19 cellular contexts compared by ENCODE assay signal in the genomic region with DNA sequence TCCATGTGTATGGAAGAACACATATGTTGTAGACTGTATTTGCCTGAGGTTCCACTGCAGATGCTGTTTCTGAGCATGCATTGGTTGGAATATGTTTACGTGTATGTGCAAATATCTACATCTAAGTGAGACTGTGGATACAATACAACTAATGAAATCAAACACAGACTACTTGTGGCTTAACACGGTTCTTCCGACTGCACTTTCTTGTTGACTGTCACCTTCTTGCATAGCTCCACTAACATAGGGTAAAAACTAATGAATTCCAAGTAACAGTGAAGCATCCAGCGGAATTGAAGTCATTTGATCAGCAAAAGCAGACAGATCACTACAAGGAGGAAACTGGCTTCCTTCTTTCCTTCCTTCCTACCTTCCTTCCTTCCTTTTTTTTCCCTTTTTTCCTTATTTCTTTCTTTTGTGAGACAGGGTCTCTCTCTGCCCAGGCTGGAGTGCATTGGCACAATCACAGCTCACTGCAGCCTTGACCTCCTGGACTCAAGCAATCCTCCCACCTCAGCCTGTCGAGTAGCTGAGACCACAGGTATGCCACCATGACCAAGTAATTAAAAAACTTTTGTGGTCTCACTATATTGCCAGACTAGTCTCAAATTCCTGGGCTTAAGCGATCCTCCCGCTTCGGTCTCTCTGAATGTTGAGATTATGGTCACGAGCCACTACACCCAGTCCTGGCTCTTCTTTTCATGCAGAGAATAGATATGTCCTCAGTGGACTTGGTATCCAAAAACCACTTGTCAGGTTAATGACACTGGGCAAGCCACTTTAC. TPM values are rescaled to one million over a fixed set of nuclear protein-coding genes. Genes with fewer than 3 reads are reported as not detected.
DNase-seq lines count a peak whose midpoint lies in the region; ATAC-seq, FAIRE-seq and TF ChIP-seq lines count a peak whose summit lies in the region.
"Had no signal": no experiment of that assay in that cellular context is flagged by ENCODE, and none has a peak within 500 bp of the region (broad histone marks: within the 10 kb centered on the region; RNA-seq: fewer than 3 reads in every experiment).

No MANE protein-coding gene starts in this region.

- no peak overlapping the region for H2AFZ ChIP-seq in endothelial cell of umbilical vein (ENCODE audit: low read depth, low read length)

- TF ChIP-seq CTCF in endothelial cell of umbilical vein (IDR thresholded peaks at IDR 0.05; ENCODE audit: extremely low read depth in 1 of 2, insufficient read depth in 1 of 2, low read depth in 1 of 2, low read length in 2 of 2), result no peak

- H3K27me3 ChIP-seq in BLaER1 treated with 17β-estradiol and CSF1 and Interleukin-3, amounts not matched to agents 10 nM and 100 nM, result no peaks in the 10 kb centered on the region
- H3K27me3 ChIP-seq in endothelial cell of umbilical vein (ENCODE audit: control insufficient read depth in 2 of 2, insufficient read depth in 2 of 2, low read length in 2 of 2), result no peaks in the 10 kb centered on the region

- BruUV-seq in endothelial cell of umbilical vein (replicated peaks; lab: Mats Ljungman, UMichigan), result no TSS peak

- POLR2A ChIA-PET in endothelial cell of umbilical vein (lab: Charles Lee), result interaction anchor here (0.6 kb wide), 1 partner anchor 735 kb away, joined by 3 read pairs; the partner anchor contains the start of gene RAD51D

- CTCF ChIA-PET in endothelial cell of umbilical vein (lab: Charles Lee), result interaction anchor here (1.2 to 4.9 kb wide), 4 partner anchors 24 to 185 kb away, joined by 4 to 45 read pairs (median 16); no protein-coding TSS in a partner anchor

- FAIRE-seq in endothelial cell of umbilical vein (lab: Jason Lieb, UNC), result no peak
- FAIRE-seq: G401.6, K562 had no signal

- H3K4me1 Mint-ChIP-seq in T-helper 17 cell, result peaks cover 8% of the 10 kb centered on the region

- no peaks in the 10 kb centered on the region for H3K36me3 ChIP-seq in BLaER1 treated with 17β-estradiol and CSF1 and Interleukin-3, amounts not matched to agents 10 nM and 100 nM
- H3K36me3 ChIP-seq in endothelial cell of umbilical vein (ENCODE audit: control insufficient read depth in 2 of 2, extremely low read depth in 1 of 2, insufficient read depth in 2 of 2, low read length in 2 of 2), result no peaks in the 10 kb centered on the region

- intact Hi-C loops in endothelial cell of umbilical vein (cut with micrococcal nuclease), result loop anchor here (5.0 kb wide), 1 partner anchor 1242 kb away; no protein-coding TSS in a partner anchor

- H3K4me3 ChIP-seq in BLaER1 treated with 17β-estradiol and CSF1 and Interleukin-3, amounts not matched to agents 10 nM and 100 nM, result no peak overlapping the region
- H3K4me3 ChIP-seq in endothelial cell of umbilical vein (replicated peaks in 1 of 3; ENCODE audit: insufficient read depth in 1 of 3, low read depth in 1 of 3, low read length in 3 of 3), result no peak overlapping the region
- H3K4me3 ChIP-seq: K562 had no signal

- no peak for ATAC-seq in T-helper 17 cell
- ATAC-seq in HG02610 (IDR thresholded peaks at IDR 0.05; ENCODE audit: unreplicated experiment), result no peak
- ATAC-seq in HG03469 (IDR thresholded peaks at IDR 0.05; ENCODE audit: unreplicated experiment), result no peak
- ATAC-seq: HCT116, K562 had no signal

- dilution Hi-C loops in endothelial cell of umbilical vein (cut with MboI; ENCODE audit: extremely low pct_ligation_motif_present, low sequenced_read_pairs), result no loop called here

- H3K4me1 ChIP-seq in BLaER1 treated with 17β-estradiol and CSF1 and Interleukin-3, amounts not matched to agents 10 nM and 100 nM, result peaks cover 85 to 99% (median 94%) of the 10 kb centered on the region in 10 experiments
- peaks cover 47% of the 10 kb centered on the region for H3K4me1 ChIP-seq in endothelial cell of umbilical vein (ENCODE audit: control insufficient read depth, extremely low read depth, insufficient read depth, low read length)

- peak overlapping the region in 2 of 11 experiments; percentile 73 to 81; a peak in 2 of 22 replicates for H3K27ac ChIP-seq in BLaER1 treated with 17β-estradiol and CSF1 and Interleukin-3, amounts not matched to agents 10 nM and 100 nM
- H3K27ac ChIP-seq in endothelial cell of umbilical vein (ENCODE audit: insufficient read depth, low read depth, low read length), result no peak overlapping the region

- H4K20me1 ChIP-seq in BLaER1 treated with 17β-estradiol and CSF1 and Interleukin-3, amounts not matched to agents 10 nM and 100 nM, result no peaks in the 10 kb centered on the region
- H4K20me1 ChIP-seq in endothelial cell of umbilical vein (replicated peaks; ENCODE audit: control insufficient read depth, extremely low read depth, insufficient read depth, low read length), result no peaks in the 10 kb centered on the region

- no peaks in the 10 kb centered on the region for H3K9me3 ChIP-seq in BLaER1 treated with 17β-estradiol and CSF1 and Interleukin-3, amounts not matched to agents 10 nM and 100 nM (replicated peaks in 1 of 11)
- H3K9me3 ChIP-seq in T-helper 17 cell (ENCODE audit: control insufficient read depth, low read length, poor library complexity, severe bottlenecking), result no peaks in the 10 kb centered on the region
- H3K9me3 ChIP-seq in endothelial cell of umbilical vein (replicated peaks; ENCODE audit: control insufficient read depth, insufficient read depth, low read length), result no peaks in the 10 kb centered on the region
- H3K9me3 ChIP-seq: SK-N-SH had no signal

- H3K79me2 ChIP-seq in endothelial cell of umbilical vein (ENCODE audit: control insufficient read depth, insufficient read depth, low read length), result no peaks in the 10 kb centered on the region

- H3K4me3 Mint-ChIP-seq in T-helper 17 cell, result no peak overlapping the region
- H3K4me3 Mint-ChIP-seq: CD4-positive, alpha-beta T cell had no signal

- DNase-seq in Daoy (ENCODE audit: low read depth), result peak; percentile 43
- DNase-seq in T-helper 17 cell, result no peak
- DNase-seq in endothelial cell of umbilical vein (ENCODE audit: low read depth, low spot score), result peak; percentile 4
- no peak for DNase-seq in hepatic stellate cell (ENCODE audit: low spot score)
- no peak for DNase-seq in UCSD-AML1 (lab: John Stamatoyannopoulos, UW; ENCODE audit: unreplicated experiment)
- DNase-seq: CD4-positive, alpha-beta T cell; NCI-H1048; NCI-H1436 treated with DMSO at 0.1 percent for 48 hours; NCI-H2081; NCI-H510A; NCI-H82; Right ventricle myocardium superior; SK-N-SH had no signal

- peak overlapping the region in 10 of 11 experiments; percentile 2 to 97 (median 79); a peak in 12 of 22 replicates for H3K4me2 ChIP-seq in BLaER1 treated with 17β-estradiol and CSF1 and Interleukin-3, amounts not matched to agents 10 nM and 100 nM
- H3K4me2 ChIP-seq in endothelial cell of umbilical vein (ENCODE audit: insufficient read depth, low read length), result peak overlapping the region; percentile 54
- H3K4me2 ChIP-seq: SK-N-SH had no signal

- H3K36me3 Mint-ChIP-seq in T-helper 17 cell (ENCODE audit: low read depth), result no peaks in the 10 kb centered on the region

- peaks cover 67% of the 10 kb centered on the region for H3K27me3 Mint-ChIP-seq in T-helper 17 cell

- peak overlapping the region; percentile 60 for H3K27ac Mint-ChIP-seq in T-helper 17 cell
- H3K27ac Mint-ChIP-seq: CD4-positive, alpha-beta T cell had no signal

- H3K9ac ChIP-seq in BLaER1 treated with 17β-estradiol and CSF1 and Interleukin-3, amounts not matched to agents 10 nM and 100 nM, result no peak overlapping the region
- H3K9ac ChIP-seq in endothelial cell of umbilical vein (replicated peaks; ENCODE audit: extremely low read depth, insufficient read depth, low read length), result no peak overlapping the region
- H3K9ac ChIP-seq: SK-N-SH had no signal

- H3K9me1 ChIP-seq in endothelial cell of umbilical vein (replicated peaks; ENCODE audit: control insufficient read depth, extremely low read depth, insufficient read depth, low read length), result no peaks in the 10 kb centered on the region

- no peak for TF ChIP-seq POLR2A in endothelial cell of umbilical vein (IDR thresholded peaks at IDR 0.05; ENCODE audit: low read depth, low read length)

TF ChIP-seq in endothelial cell of umbilical vein, 7 proteins besides CTCF, POLR2A, EP300 and RAD21:
- TF ChIP-seq FOS (IDR thresholded peaks at IDR 0.05; ENCODE audit: borderline replicate concordance, insufficient read depth, low read length) (no peak), JUN (IDR thresholded peaks at IDR 0.05; ENCODE audit: borderline replicate concordance, insufficient read depth, insufficient read length, low read depth) (no peak), EZH2 (IDR thresholded peaks at IDR 0.05; ENCODE audit: borderline replicate concordance, low read depth, low read length, severe bottlenecking) (no peak), MYC (IDR thresholded peaks at IDR 0.05; ENCODE audit: low read depth, low read length) (no peak), GATA2 (IDR thresholded peaks at IDR 0.05; ENCODE audit: insufficient read depth, insufficient read length, low read depth, low read length) (no peak), MAX (IDR thresholded peaks at IDR 0.05; ENCODE audit: insufficient read depth, insufficient read length) (no peak), POLR2AphosphoS5 (IDR thresholded peaks at IDR 0.05; ENCODE audit: insufficient read depth, low read depth, low read length) (no peak)

RNA-seq across cellular contexts. Expression of gene CCL1, which starts 22.0 kb away (rescaled TPM):
- not detected in 2 replicates for total RNA-seq in Daoy (2014; rRNA removed; shearing (Covaris generic))
- total RNA-seq in T-helper 17 cell (not detected), endothelial cell of umbilical vein (not detected in 2 replicates)
- polyA plus RNA-seq in endothelial cell of umbilical vein, result not detected in 2 replicates
- not detected in 2 replicates for polyA plus RNA-seq in endothelial cell of umbilical vein (2011; cell fraction: cytosol; rRNA removed)
- polyA plus RNA-seq in endothelial cell of umbilical vein (2011; cell fraction: nucleus; rRNA removed), result not detected in 2 replicates
- not detected in 2 replicates for polyA plus RNA-seq in endothelial cell of umbilical vein (2012)
- not detected in 2 replicates for polyA minus RNA-seq in endothelial cell of umbilical vein
- not detected for polyA minus RNA-seq in endothelial cell of umbilical vein (2011; cell fraction: cytosol; rRNA and poly(A)+ RNA removed)
- not detected in 2 replicates for polyA minus RNA-seq in endothelial cell of umbilical vein (2011; cell fraction: nucleus; rRNA and poly(A)+ RNA removed)
- total RNA-seq: CD4-positive, alpha-beta T cell; K562; Right ventricle myocardium superior had no signal
- polyA plus RNA-seq: SK-N-SH had no signal

RNA-seq across cellular contexts. Expression of gene CCL13, which starts 28.7 kb away (rescaled TPM):
- not detected in 2 replicates for total RNA-seq in Daoy (2014; rRNA removed; shearing (Covaris generic))
- total RNA-seq in T-helper 17 cell (not detected), endothelial cell of umbilical vein (not detected in 2 replicates)
- polyA plus RNA-seq in endothelial cell of umbilical vein, result not detected in 2 replicates
- polyA plus RNA-seq in endothelial cell of umbilical vein (2011; cell fraction: cytosol; rRNA removed), result not detected in 2 replicates
- not detected in 2 replicates for polyA plus RNA-seq in endothelial cell of umbilical vein (2011; cell fraction: nucleus; rRNA removed)
- polyA plus RNA-seq in endothelial cell of umbilical vein (2012), result not detected in 2 replicates
- not detected in 2 replicates for polyA minus RNA-seq in endothelial cell of umbilical vein
- polyA minus RNA-seq in endothelial cell of umbilical vein (2011; cell fraction: cytosol; rRNA and poly(A)+ RNA removed), result not detected
- not detected in 2 replicates for polyA minus RNA-seq in endothelial cell of umbilical vein (2011; cell fraction: nucleus; rRNA and poly(A)+ RNA removed)
- total RNA-seq: CD4-positive, alpha-beta T cell; K562 had no signal
- polyA plus RNA-seq: K562, SK-N-SH had no signal

Comparison
In these comparisons a context has a peak if more than half of its experiments do, and no peak if none do; other contexts are left out.
1. DNase-seq: peak in Daoy (single experiment) and endothelial cell of umbilical vein (single experiment); none in T-helper 17 cell (0 of 3), hepatic stellate cell (single experiment) and UCSD-AML1 (single experiment).